Comparison of ENCODE assay signal across 8 cellular contexts in the genomic region with DNA sequence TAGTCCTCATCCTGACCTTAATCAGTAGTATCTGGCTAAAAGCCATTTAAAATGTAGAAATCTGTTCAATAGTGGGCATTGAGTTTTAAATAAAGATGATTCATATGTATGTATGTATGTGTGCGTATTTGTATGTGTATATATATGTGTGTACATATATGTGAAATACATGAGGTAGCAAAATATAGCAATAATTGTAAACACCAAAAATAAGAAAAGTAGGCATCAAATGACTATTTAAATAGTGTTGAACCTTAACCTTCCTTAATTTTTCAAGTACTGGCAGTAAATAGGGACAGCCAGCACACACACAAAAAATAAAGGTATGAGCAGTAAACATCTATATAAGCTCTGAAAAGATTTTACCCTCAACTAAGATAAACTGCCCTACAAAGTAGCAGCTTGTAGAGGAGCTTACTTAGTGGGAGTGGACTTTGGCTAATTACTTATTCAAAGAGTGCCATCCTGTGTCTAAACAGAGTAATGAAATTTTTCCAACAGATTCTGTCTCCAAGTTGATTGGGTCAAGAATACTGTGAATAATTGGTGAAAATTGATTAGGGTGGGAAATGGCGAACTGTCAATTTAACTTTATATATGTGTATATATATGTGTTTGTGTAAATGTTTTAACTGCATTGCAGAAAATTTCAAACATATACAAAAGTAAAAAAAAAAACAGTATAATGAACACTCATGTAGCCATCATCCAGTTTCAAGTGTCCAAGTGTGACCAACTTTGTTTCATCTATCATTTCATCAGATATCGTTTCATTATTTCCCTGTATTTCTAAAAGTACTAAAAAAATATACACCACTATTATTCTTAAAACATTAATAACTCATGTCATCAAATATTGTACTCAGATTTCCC. TPM values are rescaled to one million over a fixed set of nuclear protein-coding genes. Genes with fewer than 3 reads are reported as not detected.
DNase-seq lines count a peak whose midpoint lies in the region; ATAC-seq, FAIRE-seq and TF ChIP-seq lines count a peak whose summit lies in the region.

No MANE protein-coding gene starts in this region.

- POLR2A ChIA-PET in K562 (lab: Yijun Ruan, JAX) = interaction anchor here (1.0 to 1.4 kb wide), 3 partner anchors 9 to 673 kb away, joined by 3 to 6 read pairs (median 4); no protein-coding TSS in a partner anchor

- peak overlapping the region; percentile 87 for H3K4me2 ChIP-seq in K562 (ENCODE audit: insufficient read depth, low read length)
- peak overlapping the region; percentile 84 for H3K4me2 ChIP-seq in skeletal muscle satellite cell (ENCODE audit: low read length)

- H3K4me3 ChIP-seq in K562 (peak overlapping the region; percentile 50), iPS-20b (ENCODE audit: low read length) (peak overlapping the region; percentile 80), skeletal muscle satellite cell (ENCODE audit: low read length) (peak overlapping the region; percentile 76), lower leg skin (ENCODE audit: low read depth, poor library complexity, severe bottlenecking) (no peak overlapping the region)

- H4K20me1 ChIP-seq in K562 (replicated peaks; ENCODE audit: control insufficient read depth, insufficient read depth, low read length) = no peaks in the 10 kb centered on the region

- peaks cover 16% of the 10 kb centered on the region; the same call in 2 of the 3 replicates for H3K79me2 ChIP-seq in K562 (ENCODE audit: control insufficient read depth, insufficient read depth, low read length)

- in situ Hi-C loops in Caki2 (cut with HindIII; ENCODE audit: low pct_unique_long_range_greater_than_20kb, low sequenced_read_pairs) (no loop called here), K562 (cut with MboI) (loop anchor here (5.0 to 25.0 kb wide), 4 partner anchors 276 to 846 kb away; no protein-coding TSS in a partner anchor)

- H3K36me3 ChIP-seq in K562 (ENCODE audit: control insufficient read depth, insufficient read depth, low read length) = no peaks in the 10 kb centered on the region
- no peaks in the 10 kb centered on the region for H3K36me3 ChIP-seq in iPS-20b (ENCODE audit: insufficient read depth, low read depth, low read length)
- H3K36me3 ChIP-seq in skeletal muscle satellite cell (ENCODE audit: insufficient read depth, low read length) = no peaks in the 10 kb centered on the region

- peak; percentile 21 to 56 (median 39); a peak in 4 of 6 replicates for TF ChIP-seq CTCF in K562 (IDR thresholded peaks at IDR 0.05 in 2 of 3, conservative IDR thresholded peaks at IDR 0.05 in 1 of 3; ENCODE audit: insufficient read depth in 2 of 3, low read depth in 1 of 3, low read length in 3 of 3)
- TF ChIP-seq CTCF in lower leg skin (IDR thresholded peaks at IDR 0.05) = no peak

- no TSS peak for BruUV-seq in K562 (replicated peaks; lab: Mats Ljungman, UMichigan)

- no peak for FAIRE-seq in K562 (lab: Jason Lieb, UNC)

- H3K9ac ChIP-seq in K562 (ENCODE audit: insufficient read depth in 1 of 2, low read depth in 2 of 2, low read length in 2 of 2) = peak overlapping the region in 1 of 2 experiments; percentile 72; a peak in 2 of 4 replicates
- H3K9ac ChIP-seq in iPS-20b (ENCODE audit: low read depth, low read length) = peak overlapping the region; percentile 79; the same call in 1 of the 2 replicates
- peak overlapping the region; percentile 84 for H3K9ac ChIP-seq in skeletal muscle satellite cell (ENCODE audit: low read depth, low read length)

- H3K9me1 ChIP-seq in K562 (ENCODE audit: control insufficient read depth, insufficient read depth, low read length) = no peaks in the 10 kb centered on the region

- H3K27me3 ChIP-seq in K562 (ENCODE audit: control insufficient read depth in 2 of 2, insufficient read depth in 2 of 2, low read length in 2 of 2) (no peaks in the 10 kb centered on the region), iPS-20b (ENCODE audit: insufficient read depth, low read length) (peaks cover 16% of the 10 kb centered on the region; the same call in 1 of the 2 replicates), skeletal muscle satellite cell (ENCODE audit: control insufficient read depth, insufficient read depth, low read length) (no peaks in the 10 kb centered on the region)

- H3K9me3 ChIP-seq in K562 (replicated peaks; ENCODE audit: control insufficient read depth, insufficient read depth, low read depth, low read length) = no peaks in the 10 kb centered on the region
- H3K9me3 ChIP-seq in iPS-20b (ENCODE audit: insufficient read depth, low read depth, low read length) = no peaks in the 10 kb centered on the region
- no peaks in the 10 kb centered on the region for H3K9me3 ChIP-seq in skeletal muscle satellite cell (replicated peaks; ENCODE audit: low read length)

- H3K4me1 ChIP-seq in K562 (replicated peaks in 1 of 2; ENCODE audit: control insufficient read depth in 2 of 2, insufficient read depth in 2 of 2, low read length in 2 of 2) (peaks cover 0 to 22% of the 10 kb centered on the region in 2 experiments; a peak in 2 of 5 replicates), iPS-20b (ENCODE audit: insufficient read depth, low read length) (peaks cover 25% of the 10 kb centered on the region; the same call in 1 of the 2 replicates), skeletal muscle satellite cell (ENCODE audit: control insufficient read depth, insufficient read depth, low read length) (peaks cover 7% of the 10 kb centered on the region)

- H3K27ac ChIP-seq in K562 (ENCODE audit: extremely low read depth, low read depth, low read length) (peak overlapping the region; percentile 89; the same call in 2 of the 3 replicates), iPS-20b (ENCODE audit: low read length) (no peak overlapping the region)

- DNase-seq in Caki2 (ENCODE audit: low read depth) (peak; percentile 32), NCI-H748 treated with DMSO at 0.1 percent for 48 hours (lab: John Stamatoyannopoulos, UW) (peak; percentile 75), K562 (ENCODE audit: extremely low read depth in 1 of 4, low spot score in 3 of 4) (peak in 1 of 4 experiments; percentile 48), lower leg skin (ENCODE audit: low spot score in 2 of 2) (no peak)

- ATAC-seq in GM19324 (IDR thresholded peaks at IDR 0.05; ENCODE audit: low FRiP score, unreplicated experiment) (peak; percentile 28), HG03442 (IDR thresholded peaks at IDR 0.05; ENCODE audit: unreplicated experiment) (peak; percentile 53), K562 (peak; percentile 14; the same call in 2 of the 3 replicates)

- TF ChIP-seq POLR2A in K562 (conservative IDR thresholded peaks at IDR 0.05) (no peak), lower leg skin (IDR thresholded peaks at IDR 0.05) (no peak)

- 0% methylated on average over 3 of the region's 3 CpGs for WGBS in K562 (ENCODE audit: insufficient coverage, low coverage, missing lambda C conversion rate)
- 19 to 26% methylated on average over 3 of the region's 3 CpGs for WGBS in lower leg skin, 2 donors

- peak overlapping the region; percentile 82 for H2AFZ ChIP-seq in K562 (ENCODE audit: low read depth, low read length)

- intact Hi-C loops in K562 (cut with micrococcal nuclease) (loop anchor here (1.0 to 5.0 kb wide), 9 partner anchors 79 to 849 kb away; partner anchors contain the start of genes CENPK and PPWD1), lower leg skin (cut with DNase I; ENCODE audit: low total_unique reads) (loop anchor here (10.0 kb wide), 1 partner anchor 679 kb away; no protein-coding TSS in a partner anchor)

- no peak for TF ChIP-seq EP300 in K562 (IDR thresholded peaks at IDR 0.05; ENCODE audit: low read length)

- CTCF ChIA-PET in K562 (lab: Yijun Ruan, JAX; ENCODE audit: low intra/inter-chr PET ratio) = interaction anchor here (0.6 to 2.7 kb wide), 3 partner anchors 239 to 672 kb away, joined by 3 to 16 read pairs (median 3); no protein-coding TSS in a partner anchor

- peak; percentile 54 to 66; a peak in 3 of 4 replicates for TF ChIP-seq RAD21 in K562 (CRISPR knock-in tag; conservative IDR thresholded peaks at IDR 0.05 in 1 of 2, IDR thresholded peaks at IDR 0.05 in 1 of 2)

TF ChIP-seq in K562, 482 proteins besides CTCF, POLR2A, EP300 and RAD21 (continues in another document):
- peak; percentile 79 for TF ChIP-seq ZNF507 (tag; conservative IDR thresholded peaks at IDR 0.05)
- TF ChIP-seq C11orf30 (IDR thresholded peaks at IDR 0.05; ENCODE audit: low read depth) = 0 out of 2 replicates have a peak, but pooled peaks have one; percentile 8
- TF ChIP-seq, protein P1, sequence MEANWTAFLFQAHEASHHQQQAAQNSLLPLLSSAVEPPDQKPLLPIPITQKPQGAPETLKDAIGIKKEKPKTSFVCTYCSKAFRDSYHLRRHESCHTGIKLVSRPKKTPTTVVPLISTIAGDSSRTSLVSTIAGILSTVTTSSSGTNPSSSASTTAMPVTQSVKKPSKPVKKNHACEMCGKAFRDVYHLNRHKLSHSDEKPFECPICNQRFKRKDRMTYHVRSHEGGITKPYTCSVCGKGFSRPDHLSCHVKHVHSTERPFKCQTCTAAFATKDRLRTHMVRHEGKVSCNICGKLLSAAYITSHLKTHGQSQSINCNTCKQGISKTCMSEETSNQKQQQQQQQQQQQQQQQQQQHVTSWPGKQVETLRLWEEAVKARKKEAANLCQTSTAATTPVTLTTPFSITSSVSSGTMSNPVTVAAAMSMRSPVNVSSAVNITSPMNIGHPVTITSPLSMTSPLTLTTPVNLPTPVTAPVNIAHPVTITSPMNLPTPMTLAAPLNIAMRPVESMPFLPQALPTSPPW (CRISPR knock-in tag; IDR thresholded peaks at IDR 0.05) = no peak
- peak; percentile 22; the same call in 1 of the 2 replicates for TF ChIP-seq ZNF316 (IDR thresholded peaks at IDR 0.05)

RNA-seq across cellular contexts. Expression of gene ADAMTS6, which starts 2.0 kb away (rescaled TPM):
- not detected in 2 replicates for total RNA-seq in Caki2 (2014; rRNA removed; shearing (Covaris generic); ENCODE audit: low replicate concordance)
- total RNA-seq in K562 (2011; cell fraction: chromatin; rRNA removed; ENCODE audit: low replicate concordance) = 7.3 and 24.3 TPM in 2 replicates
- total RNA-seq in K562 (2011; cell fraction: nucleolus; rRNA removed) = 3.5 and 6.2 TPM in 2 replicates
- total RNA-seq in K562 (2011; cell fraction: nucleoplasm; rRNA removed) = 8.1 and 8.3 TPM in 2 replicates
- total RNA-seq in K562 (2014; rRNA removed) (1.5 and 1.6 TPM in 2 replicates), K562 (2014; rRNA removed; fragmentation: Illumina TruSeq; extraction: Trizol) (5.3 TPM in 2 replicates), K562 (2015; rRNA removed; fragmentation: Illumina TruSeq; extraction: Trizol) (4.5 and 4.9 TPM in 2 replicates), K562 (2021) (3.1 TPM in 2 replicates), lower leg skin (1 to 10 TPM in 1 of 4 donors, under 1 TPM in 3; 0.42 to 1.1 (median 0.82) TPM)
- polyA plus RNA-seq in K562 (2011; rRNA removed) (2.1 and 3.4 TPM in 2 replicates), K562 (2014; fragmentation: Illumina TruSeq; extraction: Trizol) (1.5 and 1.6 TPM in 2 replicates), K562 (2014; fragmentation: Nextera tagmentation; extraction: Ambion mirVana) (under 1 TPM; 0.57 to 0.59 TPM), K562 (2014; rRNA removed) (1.0 and 1.8 TPM in 2 replicates)
- 0.82 and 1.3 TPM in 2 replicates for polyA plus RNA-seq in K562 (2011; cell fraction: cytosol; rRNA removed)
- polyA plus RNA-seq in K562 (2011; cell fraction: nucleus; rRNA removed) = 6.1 and 7.5 TPM in 2 replicates
- 0.99 and 1.1 TPM in 2 replicates for polyA plus RNA-seq in K562 (2012)
- 22.8 and 31.2 TPM in 2 replicates for polyA minus RNA-seq in K562 (2011; rRNA and poly(A)+ RNA removed)
- 5.0 and 8.8 TPM in 2 replicates for polyA minus RNA-seq in K562 (2011; cell fraction: cytosol; rRNA and poly(A)+ RNA removed)
- polyA minus RNA-seq in K562 (2011; cell fraction: nucleus; rRNA and poly(A)+ RNA removed) = 9.3 and 15.1 TPM in 2 replicates
- 41.3 and 44.1 TPM in 2 replicates for total RNA-seq in skeletal muscle satellite cell (2012; rRNA removed)

Comparison
In these comparisons a context has a peak if more than half of its experiments do, and no peak if none do; other contexts are left out.
1. DNase-seq: peak in Caki2 (single experiment) and NCI-H748 treated with DMSO at 0.1 percent for 48 hours (single experiment); none in lower leg skin (0 of 2).
2. CTCF ChIP-seq: peak in K562 (3 of 3); none in lower leg skin (0 of 3).
3. Peak in every context shown above with its lines, with median percentiles within 50 percentile points of each other: ATAC-seq.